ENCODE assay signal across 1 cellular context in genomic region chr11:11408436-11409221, GRCh38.
TF ChIP-seq lines count a peak whose summit lies in the region.

No MANE protein-coding gene starts in this region.

TF ChIP-seq in GM12878, 131 proteins besides CTCF, POLR2A, EP300 and RAD21:
- no peak for TF ChIP-seq EZH2 (IDR thresholded peaks at IDR 0.05; ENCODE audit: borderline replicate concordance, control insufficient read depth, low read depth, low read length)
- TF ChIP-seq, protein P1, sequence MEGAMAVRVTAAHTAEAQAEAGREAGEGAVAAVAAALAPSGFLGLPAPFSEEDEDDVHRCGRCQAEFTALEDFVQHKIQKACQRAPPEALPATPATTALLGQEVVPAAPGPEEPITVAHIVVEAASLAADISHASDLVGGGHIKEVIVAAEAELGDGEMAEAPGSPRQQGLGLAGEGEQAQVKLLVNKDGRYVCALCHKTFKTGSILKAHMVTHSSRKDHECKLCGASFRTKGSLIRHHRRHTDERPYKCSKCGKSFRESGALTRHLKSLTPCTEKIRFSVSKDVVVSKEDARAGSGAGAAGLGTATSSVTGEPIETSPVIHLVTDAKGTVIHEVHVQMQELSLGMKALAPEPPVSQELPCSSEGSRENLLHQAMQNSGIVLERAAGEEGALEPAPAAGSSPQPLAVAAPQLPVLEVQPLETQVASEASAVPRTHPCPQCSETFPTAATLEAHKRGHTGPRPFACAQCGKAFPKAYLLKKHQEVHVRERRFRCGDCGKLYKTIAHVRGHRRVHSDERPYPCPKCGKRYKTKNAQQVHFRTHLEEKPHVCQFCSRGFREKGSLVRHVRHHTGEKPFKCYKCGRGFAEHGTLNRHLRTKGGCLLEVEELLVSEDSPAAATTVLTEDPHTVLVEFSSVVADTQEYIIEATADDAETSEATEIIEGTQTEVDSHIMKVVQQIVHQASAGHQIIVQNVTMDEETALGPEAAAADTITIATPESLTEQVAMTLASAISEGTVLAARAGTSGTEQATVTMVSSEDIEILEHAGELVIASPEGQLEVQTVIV (IDR thresholded peaks at IDR 0.05; ENCODE audit: borderline replicate concordance, partially characterized antibody), result no peak
